ENCODE assay signal across 2 cellular contexts in genomic region chr11:61270354-61271070, GRCh38.
A peak's percentile ranks its signal among the peaks of the same experiment; 100 is the strongest.
TF ChIP-seq lines count a peak whose summit lies in the region.

No MANE protein-coding gene starts in this region.

TF ChIP-seq in HepG2, 621 proteins besides CTCF, POLR2A, EP300 and RAD21:
- 0 out of 2 replicates have a peak, but pooled peaks have one; percentile 28 for TF ChIP-seq ZNF770 (CRISPR knock-in tag; IDR thresholded peaks at IDR 0.05)
- no peak for TF ChIP-seq ZNF30 (CRISPR knock-in tag; IDR thresholded peaks at IDR 0.05)

TF ChIP-seq in IMR-90, 13 proteins besides CTCF, POLR2A, EP300 and RAD21:
- TF ChIP-seq CEBPB (IDR thresholded peaks at IDR 0.05; ENCODE audit: low read depth, low read length) (0 out of 2 replicates have a peak, but pooled peaks have one; percentile 10), BHLHE40 (IDR thresholded peaks at IDR 0.05; ENCODE audit: low read depth, low read length) (0 out of 2 replicates have a peak, but pooled peaks have one; percentile 8), NFE2L2 (IDR thresholded peaks at IDR 0.05; ENCODE audit: low read depth, low read length) (no peak), CHD1 (IDR thresholded peaks at IDR 0.05; ENCODE audit: low read depth, low read length) (no peak), RFX5 (IDR thresholded peaks at IDR 0.05; ENCODE audit: low read depth, low read length) (no peak), USF2 (IDR thresholded peaks at IDR 0.05; ENCODE audit: low read depth, low read length) (peak; percentile 22; the same call in 1 of the 2 replicates)
